1 cellular context compared by ENCODE assay signal in the genomic region with DNA sequence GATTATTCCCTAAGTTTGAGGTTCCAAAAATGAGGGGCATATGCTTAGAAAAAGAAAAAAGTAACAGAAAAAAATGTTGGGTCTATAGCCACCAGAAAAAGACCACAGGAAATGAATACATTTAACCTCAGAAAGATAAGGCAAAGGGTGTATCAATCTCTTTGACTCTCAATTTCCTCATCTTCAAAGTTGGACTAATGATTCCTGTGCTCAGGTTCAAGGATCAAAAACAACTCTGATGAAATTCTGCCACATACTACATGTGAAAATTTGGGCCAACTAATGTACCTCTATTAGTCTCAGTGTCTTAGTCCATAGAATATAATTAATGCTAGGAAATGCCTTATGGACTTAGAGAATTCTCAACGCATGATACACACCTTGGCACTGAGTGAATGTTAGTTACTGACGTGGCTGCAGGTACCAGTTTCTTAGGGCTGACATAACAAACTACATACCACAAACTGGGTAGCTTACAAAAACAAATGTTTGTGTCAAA.
TF ChIP-seq lines count a peak whose summit lies in the region.

No MANE protein-coding gene starts in this region.

TF ChIP-seq in HepG2, 621 proteins besides CTCF, POLR2A, EP300 and RAD21 (continued from another document):
- TF ChIP-seq ZNF83 (CRISPR knock-in tag; IDR thresholded peaks at IDR 0.05; ENCODE audit: borderline replicate concordance), result no peak
- TF ChIP-seq NCOA5 (CRISPR knock-in tag; IDR thresholded peaks at IDR 0.05), result no peak
- TF ChIP-seq RBFOX2 (IDR thresholded peaks at IDR 0.05; ENCODE audit: low read depth, low read length), result no peak
- no peak for TF ChIP-seq ZNF558 (CRISPR knock-in tag; IDR thresholded peaks at IDR 0.05; ENCODE audit: borderline replicate concordance)
- TF ChIP-seq, protein P1, sequence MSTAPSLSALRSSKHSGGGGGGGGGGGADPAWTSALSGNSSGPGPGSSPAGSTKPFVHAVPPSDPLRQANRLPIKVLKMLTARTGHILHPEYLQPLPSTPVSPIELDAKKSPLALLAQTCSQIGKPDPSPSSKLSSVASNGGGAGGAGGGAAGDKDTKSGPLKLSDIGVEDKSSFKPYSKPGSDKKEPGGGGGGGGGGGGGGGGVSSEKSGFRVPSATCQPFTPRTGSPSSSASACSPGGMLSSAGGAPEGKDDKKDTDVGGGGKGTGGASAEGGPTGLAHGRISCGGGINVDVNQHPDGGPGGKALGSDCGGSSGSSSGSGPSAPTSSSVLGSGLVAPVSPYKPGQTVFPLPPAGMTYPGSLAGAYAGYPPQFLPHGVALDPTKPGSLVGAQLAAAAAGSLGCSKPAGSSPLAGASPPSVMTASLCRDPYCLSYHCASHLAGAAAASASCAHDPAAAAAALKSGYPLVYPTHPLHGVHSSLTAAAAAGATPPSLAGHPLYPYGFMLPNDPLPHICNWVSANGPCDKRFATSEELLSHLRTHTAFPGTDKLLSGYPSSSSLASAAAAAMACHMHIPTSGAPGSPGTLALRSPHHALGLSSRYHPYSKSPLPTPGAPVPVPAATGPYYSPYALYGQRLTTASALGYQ (CRISPR knock-in tag; IDR thresholded peaks at IDR 0.05), result no peak
- no peak for TF ChIP-seq HOXA9 (CRISPR knock-in tag; IDR thresholded peaks at IDR 0.05; ENCODE audit: borderline replicate concordance)
- TF ChIP-seq SUZ12 (IDR thresholded peaks at IDR 0.05; ENCODE audit: low read depth, low read length), result no peak
- no peak for TF ChIP-seq ARID2 (CRISPR knock-in tag; IDR thresholded peaks at IDR 0.05; ENCODE audit: borderline replicate concordance)
- TF ChIP-seq, protein P2, sequence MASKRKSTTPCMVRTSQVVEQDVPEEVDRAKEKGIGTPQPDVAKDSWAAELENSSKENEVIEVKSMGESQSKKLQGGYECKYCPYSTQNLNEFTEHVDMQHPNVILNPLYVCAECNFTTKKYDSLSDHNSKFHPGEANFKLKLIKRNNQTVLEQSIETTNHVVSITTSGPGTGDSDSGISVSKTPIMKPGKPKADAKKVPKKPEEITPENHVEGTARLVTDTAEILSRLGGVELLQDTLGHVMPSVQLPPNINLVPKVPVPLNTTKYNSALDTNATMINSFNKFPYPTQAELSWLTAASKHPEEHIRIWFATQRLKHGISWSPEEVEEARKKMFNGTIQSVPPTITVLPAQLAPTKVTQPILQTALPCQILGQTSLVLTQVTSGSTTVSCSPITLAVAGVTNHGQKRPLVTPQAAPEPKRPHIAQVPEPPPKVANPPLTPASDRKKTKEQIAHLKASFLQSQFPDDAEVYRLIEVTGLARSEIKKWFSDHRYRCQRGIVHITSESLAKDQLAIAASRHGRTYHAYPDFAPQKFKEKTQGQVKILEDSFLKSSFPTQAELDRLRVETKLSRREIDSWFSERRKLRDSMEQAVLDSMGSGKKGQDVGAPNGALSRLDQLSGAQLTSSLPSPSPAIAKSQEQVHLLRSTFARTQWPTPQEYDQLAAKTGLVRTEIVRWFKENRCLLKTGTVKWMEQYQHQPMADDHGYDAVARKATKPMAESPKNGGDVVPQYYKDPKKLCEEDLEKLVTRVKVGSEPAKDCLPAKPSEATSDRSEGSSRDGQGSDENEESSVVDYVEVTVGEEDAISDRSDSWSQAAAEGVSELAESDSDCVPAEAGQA (IDR thresholded peaks at IDR 0.05; ENCODE audit: low read depth), result no peak
- TF ChIP-seq, protein P2 (CRISPR knock-in tag; IDR thresholded peaks at IDR 0.05; ENCODE audit: borderline replicate concordance), result no peak
- TF ChIP-seq MAFK (conservative IDR thresholded peaks at IDR 0.05 in 1 of 2, IDR thresholded peaks at IDR 0.05 in 1 of 2; ENCODE audit: low read length in 2 of 2), result no peak
- no peak for TF ChIP-seq ZNF432 (CRISPR knock-in tag; IDR thresholded peaks at IDR 0.05; ENCODE audit: borderline replicate concordance)
- no peak for TF ChIP-seq JUND (CRISPR knock-in tag; IDR thresholded peaks at IDR 0.05)
- TF ChIP-seq FOXO1 (CRISPR knock-in tag; IDR thresholded peaks at IDR 0.05), result no peak
- TF ChIP-seq JARID2 (CRISPR knock-in tag; IDR thresholded peaks at IDR 0.05; ENCODE audit: insufficient replicate concordance), result no peak
- no peak for TF ChIP-seq ZNF792 (CRISPR knock-in tag; IDR thresholded peaks at IDR 0.05)
- no peak for TF ChIP-seq ZNF343 (CRISPR knock-in tag; IDR thresholded peaks at IDR 0.05)
- no peak for TF ChIP-seq CREB1 (IDR thresholded peaks at IDR 0.05)
- TF ChIP-seq CREB1 (CRISPR knock-in tag; IDR thresholded peaks at IDR 0.05), result no peak
